Comparison of ENCODE assay signal across 1 cellular context in the genomic region with DNA sequence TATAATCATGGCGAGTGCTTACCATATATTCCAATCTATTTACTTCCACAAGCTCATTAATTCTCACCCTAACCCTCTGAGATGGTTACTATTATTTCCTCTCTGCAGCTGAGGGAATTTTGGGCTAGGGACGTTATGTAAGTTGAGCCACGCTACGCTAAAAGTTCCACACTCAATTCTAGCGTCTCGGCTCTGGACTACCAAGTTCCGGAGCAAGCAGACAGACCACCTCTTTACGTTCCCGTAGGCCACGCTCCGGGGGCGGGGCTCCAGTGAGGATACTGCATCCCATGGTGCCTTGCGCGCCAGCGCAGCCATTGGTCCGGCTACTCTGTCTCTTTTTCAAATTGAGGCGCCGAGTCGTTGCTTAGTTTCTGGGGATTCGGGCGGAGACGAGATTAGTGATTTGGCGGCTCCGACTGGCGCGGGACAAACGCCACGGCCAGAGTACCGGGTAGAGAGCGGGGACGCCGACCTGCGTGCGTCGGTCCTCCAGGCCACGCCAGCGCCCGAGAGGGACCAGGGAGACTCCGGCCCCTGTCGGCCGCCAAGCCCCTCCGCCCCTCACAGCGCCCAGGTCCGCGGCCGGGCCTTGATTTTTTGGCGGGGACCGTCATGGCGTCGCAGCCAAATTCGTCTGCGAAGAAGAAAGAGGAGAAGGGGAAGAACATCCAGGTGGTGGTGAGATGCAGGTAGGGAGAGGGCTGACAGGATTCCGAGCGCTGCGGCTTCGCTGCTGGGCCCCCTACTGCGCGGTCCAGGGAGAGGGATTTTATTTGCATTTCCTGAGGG.
TF ChIP-seq lines count a peak whose summit lies in the region.

Gene KIF11, plus strand, starts transcription at position 370 of the 792 bp plus-strand sequence. Its CDS starts 246 bp downstream, at position 616.

TF ChIP-seq in K562, 482 proteins besides CTCF, POLR2A, EP300 and RAD21 (continued from another document and continues in another):
- no peak for TF ChIP-seq ETV6 (IDR thresholded peaks at IDR 0.05; ENCODE audit: borderline replicate concordance in 1 of 2, low read depth in 2 of 2, low read length in 1 of 2)
- no peak for TF ChIP-seq ETV6 (CRISPR knock-in tag; IDR thresholded peaks at IDR 0.05; ENCODE audit: borderline replicate concordance)
- TF ChIP-seq EZH2 (IDR thresholded peaks at IDR 0.05; ENCODE audit: borderline replicate concordance, low read depth, low read length), result no peak
- TF ChIP-seq NCOA2 (IDR thresholded peaks at IDR 0.05; ENCODE audit: partially characterized antibody in 2 of 2), result no peak
- TF ChIP-seq NFIX (CRISPR knock-in tag; IDR thresholded peaks at IDR 0.05; ENCODE audit: low read depth), result no peak
- no peak; the same call in 1 of the 2 replicates for TF ChIP-seq CREB3L1 (IDR thresholded peaks at IDR 0.05; ENCODE audit: borderline replicate concordance, low read depth)
- TF ChIP-seq CUX1 (CRISPR knock-in tag; IDR thresholded peaks at IDR 0.05), result no peak
- no peak for TF ChIP-seq THAP7 (CRISPR knock-in tag; IDR thresholded peaks at IDR 0.05)
- no peak for TF ChIP-seq POLR3A (IDR thresholded peaks at IDR 0.05; ENCODE audit: borderline replicate concordance, extremely low read depth, insufficient read depth, insufficient read length)
- TF ChIP-seq CREM (IDR thresholded peaks at IDR 0.05; ENCODE audit: low read depth), result peak; percentile 30
- TF ChIP-seq ZC3H4 (CRISPR knock-in tag; IDR thresholded peaks at IDR 0.05; ENCODE audit: borderline replicate concordance), result no peak
- TF ChIP-seq, protein P1, sequence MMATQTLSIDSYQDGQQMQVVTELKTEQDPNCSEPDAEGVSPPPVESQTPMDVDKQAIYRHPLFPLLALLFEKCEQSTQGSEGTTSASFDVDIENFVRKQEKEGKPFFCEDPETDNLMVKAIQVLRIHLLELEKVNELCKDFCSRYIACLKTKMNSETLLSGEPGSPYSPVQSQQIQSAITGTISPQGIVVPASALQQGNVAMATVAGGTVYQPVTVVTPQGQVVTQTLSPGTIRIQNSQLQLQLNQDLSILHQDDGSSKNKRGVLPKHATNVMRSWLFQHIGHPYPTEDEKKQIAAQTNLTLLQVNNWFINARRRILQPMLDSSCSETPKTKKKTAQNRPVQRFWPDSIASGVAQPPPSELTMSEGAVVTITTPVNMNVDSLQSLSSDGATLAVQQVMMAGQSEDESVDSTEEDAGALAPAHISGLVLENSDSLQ (IDR thresholded peaks at IDR 0.05), result no peak
- TF ChIP-seq ZNF134 (CRISPR knock-in tag; conservative IDR thresholded peaks at IDR 0.05), result no peak
- TF ChIP-seq RBM25 (IDR thresholded peaks at IDR 0.05; ENCODE audit: low read depth, low read length, severe bottlenecking), result no peak
- TF ChIP-seq THAP12 (CRISPR knock-in tag; IDR thresholded peaks at IDR 0.05), result 0 out of 2 replicates have a peak, but pooled peaks have one; percentile 37
- no peak for TF ChIP-seq ZNF707 (CRISPR knock-in tag; conservative IDR thresholded peaks at IDR 0.05)
- TF ChIP-seq BHLHE40 (IDR thresholded peaks at IDR 0.05; ENCODE audit: low read length), result no peak
- TF ChIP-seq TGIF2 (CRISPR knock-in tag; IDR thresholded peaks at IDR 0.05), result no peak
- no peak for TF ChIP-seq SRSF3 (IDR thresholded peaks at IDR 0.05; ENCODE audit: insufficient read depth, low read length)
- no peak for TF ChIP-seq CEBPB (tag; IDR thresholded peaks at IDR 0.05)
- no peak for TF ChIP-seq SMARCA4 (IDR thresholded peaks at IDR 0.05)
- TF ChIP-seq BCL6 (CRISPR knock-in tag; IDR thresholded peaks at IDR 0.05), result no peak
- no peak for TF ChIP-seq CBFB (CRISPR knock-in tag; IDR thresholded peaks at IDR 0.05)
- peak in 1 of 2 experiments; percentile 66; a peak in 1 of 4 replicates for TF ChIP-seq RCOR1 (IDR thresholded peaks at IDR 0.05; ENCODE audit: borderline replicate concordance in 1 of 2, low read depth in 2 of 2, low read length in 2 of 2)
- TF ChIP-seq SIX5 (IDR thresholded peaks at IDR 0.05; ENCODE audit: borderline replicate concordance in 1 of 2, insufficient read depth in 1 of 2, low read depth in 1 of 2, low read length in 2 of 2), result no peak
- TF ChIP-seq, protein P2, sequence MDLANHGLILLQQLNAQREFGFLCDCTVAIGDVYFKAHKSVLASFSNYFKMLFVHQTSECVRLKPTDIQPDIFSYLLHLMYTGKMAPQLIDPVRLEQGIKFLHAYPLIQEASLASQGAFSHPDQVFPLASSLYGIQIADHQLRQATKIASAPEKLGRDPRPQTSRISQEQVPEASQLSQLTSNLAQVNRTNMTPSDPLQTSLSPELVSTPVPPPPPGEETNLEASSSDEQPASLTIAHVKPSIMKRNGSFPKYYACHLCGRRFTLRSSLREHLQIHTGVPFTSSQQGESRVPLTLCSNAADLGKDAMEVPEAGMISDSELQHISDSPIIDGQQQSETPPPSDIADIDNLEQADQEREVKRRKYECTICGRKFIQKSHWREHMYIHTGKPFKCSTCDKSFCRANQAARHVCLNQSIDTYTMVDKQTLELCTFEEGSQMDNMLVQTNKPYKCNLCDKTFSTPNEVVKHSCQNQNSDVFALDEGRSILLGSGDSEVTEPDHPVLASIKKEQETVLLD (IDR thresholded peaks at IDR 0.05), result no peak; the same call in 1 of the 2 replicates
- TF ChIP-seq SIN3B (IDR thresholded peaks at IDR 0.05; ENCODE audit: low read depth), result no peak
- TF ChIP-seq TEAD1 (CRISPR knock-in tag; IDR thresholded peaks at IDR 0.05), result no peak
- peak; percentile 35; the same call in 1 of the 2 replicates for TF ChIP-seq SMAD4 (CRISPR knock-in tag; conservative IDR thresholded peaks at IDR 0.05)
- no peak for TF ChIP-seq FOXJ3 (CRISPR knock-in tag; IDR thresholded peaks at IDR 0.05)
- peak; percentile 66; the same call in 1 of the 2 replicates for TF ChIP-seq PHF8 (IDR thresholded peaks at IDR 0.05; ENCODE audit: borderline replicate concordance, low read length)
- TF ChIP-seq, protein P3, sequence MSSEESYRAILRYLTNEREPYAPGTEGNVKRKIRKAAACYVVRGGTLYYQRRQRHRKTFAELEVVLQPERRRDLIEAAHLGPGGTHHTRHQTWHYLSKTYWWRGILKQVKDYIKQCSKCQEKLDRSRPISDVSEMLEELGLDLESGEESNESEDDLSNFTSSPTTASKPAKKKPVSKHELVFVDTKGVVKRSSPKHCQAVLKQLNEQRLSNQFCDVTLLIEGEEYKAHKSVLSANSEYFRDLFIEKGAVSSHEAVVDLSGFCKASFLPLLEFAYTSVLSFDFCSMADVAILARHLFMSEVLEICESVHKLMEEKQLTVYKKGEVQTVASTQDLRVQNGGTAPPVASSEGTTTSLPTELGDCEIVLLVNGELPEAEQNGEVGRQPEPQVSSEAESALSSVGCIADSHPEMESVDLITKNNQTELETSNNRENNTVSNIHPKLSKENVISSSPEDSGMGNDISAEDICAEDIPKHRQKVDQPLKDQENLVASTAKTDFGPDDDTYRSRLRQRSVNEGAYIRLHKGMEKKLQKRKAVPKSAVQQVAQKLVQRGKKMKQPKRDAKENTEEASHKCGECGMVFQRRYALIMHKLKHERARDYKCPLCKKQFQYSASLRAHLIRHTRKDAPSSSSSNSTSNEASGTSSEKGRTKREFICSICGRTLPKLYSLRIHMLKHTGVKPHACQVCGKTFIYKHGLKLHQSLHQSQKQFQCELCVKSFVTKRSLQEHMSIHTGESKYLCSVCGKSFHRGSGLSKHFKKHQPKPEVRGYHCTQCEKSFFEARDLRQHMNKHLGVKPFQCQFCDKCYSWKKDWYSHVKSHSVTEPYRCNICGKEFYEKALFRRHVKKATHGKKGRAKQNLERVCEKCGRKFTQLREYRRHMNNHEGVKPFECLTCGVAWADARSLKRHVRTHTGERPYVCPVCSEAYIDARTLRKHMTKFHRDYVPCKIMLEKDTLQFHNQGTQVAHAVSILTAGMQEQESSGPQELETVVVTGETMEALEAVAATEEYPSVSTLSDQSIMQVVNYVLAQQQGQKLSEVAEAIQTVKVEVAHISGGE (CRISPR knock-in tag; IDR thresholded peaks at IDR 0.05), result no peak
- peak; percentile 60; the same call in 1 of the 2 replicates for TF ChIP-seq ZBED1 (IDR thresholded peaks at IDR 0.05)
- TF ChIP-seq TCF3 (CRISPR knock-in tag; IDR thresholded peaks at IDR 0.05), result no peak
- TF ChIP-seq HES1 (IDR thresholded peaks at IDR 0.05; ENCODE audit: low read depth), result no peak
- TF ChIP-seq ARID2 (IDR thresholded peaks at IDR 0.05), result no peak
- TF ChIP-seq POLR2H (tag; IDR thresholded peaks at IDR 0.05; ENCODE audit: low read depth), result peak; percentile 89
- TF ChIP-seq KLF13 (tag; IDR thresholded peaks at IDR 0.05; ENCODE audit: borderline replicate concordance, low read depth), result peak; percentile 56; the same call in 1 of the 2 replicates
- no peak for TF ChIP-seq NFE2 (IDR thresholded peaks at IDR 0.05; ENCODE audit: low read depth)
- TF ChIP-seq SP1 (CRISPR knock-in tag; IDR thresholded peaks at IDR 0.05), result peak; percentile 80
- TF ChIP-seq EP400 (IDR thresholded peaks at IDR 0.05), result peak; percentile 95
- TF ChIP-seq, protein P4, sequence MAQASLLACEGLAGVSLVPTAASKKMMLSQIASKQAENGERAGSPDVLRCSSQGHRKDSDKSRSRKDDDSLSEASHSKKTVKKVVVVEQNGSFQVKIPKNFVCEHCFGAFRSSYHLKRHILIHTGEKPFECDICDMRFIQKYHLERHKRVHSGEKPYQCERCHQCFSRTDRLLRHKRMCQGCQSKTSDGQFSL (CRISPR knock-in tag; IDR thresholded peaks at IDR 0.05), result no peak
- TF ChIP-seq, protein P4 (tag; IDR thresholded peaks at IDR 0.05), result no peak
- peak; percentile 80 to 82 for TF ChIP-seq NRF1 (conservative IDR thresholded peaks at IDR 0.05 in 1 of 2, IDR thresholded peaks at IDR 0.05 in 1 of 2)
- TF ChIP-seq ZNF197 (CRISPR knock-in tag; IDR thresholded peaks at IDR 0.05; ENCODE audit: low read depth), result no peak
